ENCODE assay signal across 8 cellular contexts in genomic region chr17:38492067-38493040, GRCh38.
A peak's percentile ranks its signal among the peaks of the same experiment; 100 is the strongest.
DNase-seq lines count a peak whose midpoint lies in the region; ATAC-seq and TF ChIP-seq lines count a peak whose summit lies in the region.
"Not testable (repeated sequence)": the region's sequence is repeated elsewhere in the genome, so short reads cannot be mapped to it uniquely, and the experiment has no call there.

No MANE protein-coding gene starts in this region.

- H3K18ac ChIP-seq in H9 (ENCODE audit: insufficient read length, low read depth, low read length) = not testable (repeated sequence)

- not testable (repeated sequence) for H2BK15ac ChIP-seq in H9 (ENCODE audit: low read depth, low read length)

- not testable (repeated sequence) for H4K8ac ChIP-seq in H9 (replicated peaks; ENCODE audit: insufficient read length, low read depth, low read length)

- ATAC-seq in T-cell (replicated peaks in 1 of 4) = peak; percentile 71 to 85 (median 79)

- not testable (repeated sequence) for H3K27me3 ChIP-seq in H9 (ENCODE audit: insufficient read depth, low read length)

- H3K79me2 ChIP-seq in H9 (ENCODE audit: insufficient read depth, low read length) = not testable (repeated sequence)

- not testable (repeated sequence) for H3T11ph ChIP-seq in H9 (ENCODE audit: low read length)

- no CpG with 5 or more reads among the region's 14 CpGs for whole genome bisulfite sequencing in H9 (ENCODE audit: extremely low coverage, insufficient read length, low lambda C conversion rate)

- H4K91ac ChIP-seq in H9 (ENCODE audit: insufficient read length, low read depth, low read length) = not testable (repeated sequence)

- not testable (repeated sequence) for H2BK5ac ChIP-seq in H9 (ENCODE audit: insufficient read length, low read length)

- H3K4me1 ChIP-seq in H9 (ENCODE audit: insufficient read depth, low read length) = not testable (repeated sequence)

- H3K4me2 ChIP-seq in H9 (ENCODE audit: insufficient read depth, insufficient read length, low read length) = not testable (repeated sequence)

- CTCF ChIA-PET in T-cell (lab: Charles Lee) = interaction anchor here in 1 of 2 donors (1.2 kb wide), 1 partner anchor 95 kb away, joined by 4 read pairs; no protein-coding TSS in a partner anchor

- H3K9ac ChIP-seq in H9 (ENCODE audit: extremely low read depth, insufficient read length, low read length) = not testable (repeated sequence)

- not testable (repeated sequence) for H3K27ac ChIP-seq in H9 (ENCODE audit: insufficient read length, low read depth, low read length)

- H3K9me3 ChIP-seq in H9 (ENCODE audit: control insufficient read depth, low read depth, low read length) = not testable (repeated sequence)

- peak; percentile 92 for DNase-seq in Ammon's horn (ENCODE audit: low spot score)
- DNase-seq in H9 = peak; percentile 91
- DNase-seq in NCI-H2196 (lab: John Stamatoyannopoulos, UW; ENCODE audit: unreplicated experiment) = peak; percentile 72
- peak; percentile 74 to 92 (median 87) for DNase-seq in T-cell
- DNase-seq in activated gamma-delta T cell (lab: John Stamatoyannopoulos, UW) = peak; percentile 28
- DNase-seq in fibroblast of gingiva (ENCODE audit: low read depth) = peak; percentile 85
- DNase-seq in middle frontal gyrus (ENCODE audit: extremely low spot score, low spot score) = peak; percentile 63
- DNase-seq in stimulated activated CD4-positive, alpha-beta T cell treated with anti-CD3 and anti-CD28 coated beads, TNF-alpha, amount 100 ng/mL, for 24 hours (ENCODE audit: low read depth in 3 of 3) = peak; percentile 86 to 95 (median 88)

- not testable (repeated sequence) for H3K27ac Mint-ChIP-seq in H9, T-cell

- POLR2A ChIA-PET in T-cell (lab: Charles Lee) = not testable (repeated sequence)

- H4K20me1 ChIP-seq in H9 (ENCODE audit: control insufficient read depth, insufficient read depth, insufficient read length) = not testable (repeated sequence)

- not testable (repeated sequence) for H3K4ac ChIP-seq in H9 (ENCODE audit: low read depth, low read length)

- H2BK120ac ChIP-seq in H9 (ENCODE audit: low read depth, low read length, poor library complexity, severe bottlenecking) = not testable (repeated sequence)

- not testable (repeated sequence) for H3K27me3 Mint-ChIP-seq in H9 (ENCODE audit: low read depth); T-cell

- H3K56ac ChIP-seq in H9 (ENCODE audit: insufficient read length, low read depth, low read length) = not testable (repeated sequence)

- H3K23me2 ChIP-seq in H9 (ENCODE audit: insufficient read length, low read depth, low read length, poor library complexity, severe bottlenecking) = not testable (repeated sequence)

- H3K4me3 Mint-ChIP-seq in H9, T-cell: not testable (repeated sequence)

- not testable (repeated sequence) for H3K79me1 ChIP-seq in H9 (ENCODE audit: insufficient read depth, low read depth, low read length, poor library complexity, severe bottlenecking)

- not testable (repeated sequence) for H4K5ac ChIP-seq in H9 (ENCODE audit: insufficient read length, low read depth, low read length)

- H2AFZ ChIP-seq in H9 (ENCODE audit: low read length) = not testable (repeated sequence)

- H2BK12ac ChIP-seq in H9 (ENCODE audit: insufficient read length, low read depth, low read length) = not testable (repeated sequence)

- not testable (repeated sequence) for H2AK5ac ChIP-seq in H9 (ENCODE audit: insufficient read length, low read length)

- not testable (repeated sequence) for H3K9me3 Mint-ChIP-seq in H9, T-cell

- peak; percentile 55 for TF ChIP-seq CTCF in H9 (conservative IDR thresholded peaks at IDR 0.05)

- not testable (repeated sequence) for H3K23ac ChIP-seq in H9 (ENCODE audit: insufficient read length, low read depth, low read length)

- not testable (repeated sequence) for H3K14ac ChIP-seq in H9 (ENCODE audit: insufficient read depth, low read length)

- not testable (repeated sequence) for H2BK20ac ChIP-seq in H9 (ENCODE audit: low read depth, low read length, poor library complexity, severe bottlenecking)

- not testable (repeated sequence) for H3K4me1 Mint-ChIP-seq in H9, T-cell

- H3K36me3 Mint-ChIP-seq in H9 (ENCODE audit: insufficient read depth in 1 of 3, low read depth in 3 of 3) = peaks cover 39 to 83% (median 65%) of the 10 kb centered on the region in 3 experiments
- not testable (repeated sequence) for H3K36me3 Mint-ChIP-seq in T-cell

Comparison
In these comparisons a context has a peak if more than half of its experiments do, and no peak if none do; other contexts are left out.
1. DNase-seq: peak in every context shown above with its lines; median percentile 92 in Ammon's horn; 91 in H9; 88 in stimulated activated CD4-positive, alpha-beta T cell treated with anti-CD3 and anti-CD28 coated beads, TNF-alpha, amount 100 ng/mL, for 24 hours; 87 in T-cell; 85 in fibroblast of gingiva; 72 in NCI-H2196; 63 in middle frontal gyrus; 28 in activated gamma-delta T cell.